Comparison of ENCODE assay signal across 2 cellular contexts in the genomic region with DNA sequence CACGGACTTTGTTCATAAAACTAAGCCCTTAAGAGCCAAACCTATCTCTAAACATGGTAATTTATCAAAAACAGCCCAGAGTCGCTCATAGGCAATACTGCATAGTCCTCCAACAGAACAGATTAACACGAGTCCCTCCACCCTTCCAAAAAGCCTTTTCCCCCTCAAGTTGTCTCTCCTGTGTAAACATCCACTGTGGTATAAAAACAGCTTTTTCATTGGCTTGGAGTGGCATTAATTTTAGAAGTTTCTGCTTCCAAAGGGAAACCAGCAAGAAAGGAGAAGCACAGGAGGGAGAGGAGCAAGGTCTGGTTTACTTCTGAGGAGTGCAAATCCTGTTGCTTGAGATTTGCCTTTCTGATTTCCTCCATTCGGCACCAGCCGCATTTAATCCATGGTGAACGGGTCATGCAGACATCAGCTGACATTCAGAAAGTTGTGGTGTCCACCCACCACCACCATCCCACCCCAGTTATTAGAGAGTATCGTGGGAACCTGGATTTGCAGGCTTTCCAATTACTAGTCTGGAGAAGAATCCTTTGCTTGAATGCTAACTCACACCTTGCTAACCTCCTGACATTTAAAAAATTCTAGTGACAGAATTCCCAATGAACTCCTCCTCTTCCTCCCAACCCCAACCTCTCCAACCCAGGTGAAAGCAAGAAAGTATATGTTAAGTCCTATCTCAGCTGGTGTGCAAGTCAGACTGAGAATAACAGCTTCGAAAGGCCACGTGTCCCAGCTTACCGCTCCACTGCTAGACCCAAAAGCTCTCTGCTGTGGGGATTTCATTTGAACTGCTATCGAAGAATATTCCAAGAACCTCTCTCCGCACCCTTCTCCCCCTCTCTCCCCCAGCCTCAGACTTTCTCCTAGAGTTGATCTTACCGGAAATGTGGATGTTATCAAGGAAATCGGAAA.
TF ChIP-seq lines count a peak whose summit lies in the region.

No MANE protein-coding gene starts in this region.

TF ChIP-seq in neural cell, 6 proteins besides CTCF, POLR2A, EP300 and RAD21:
- TF ChIP-seq, protein P1, sequence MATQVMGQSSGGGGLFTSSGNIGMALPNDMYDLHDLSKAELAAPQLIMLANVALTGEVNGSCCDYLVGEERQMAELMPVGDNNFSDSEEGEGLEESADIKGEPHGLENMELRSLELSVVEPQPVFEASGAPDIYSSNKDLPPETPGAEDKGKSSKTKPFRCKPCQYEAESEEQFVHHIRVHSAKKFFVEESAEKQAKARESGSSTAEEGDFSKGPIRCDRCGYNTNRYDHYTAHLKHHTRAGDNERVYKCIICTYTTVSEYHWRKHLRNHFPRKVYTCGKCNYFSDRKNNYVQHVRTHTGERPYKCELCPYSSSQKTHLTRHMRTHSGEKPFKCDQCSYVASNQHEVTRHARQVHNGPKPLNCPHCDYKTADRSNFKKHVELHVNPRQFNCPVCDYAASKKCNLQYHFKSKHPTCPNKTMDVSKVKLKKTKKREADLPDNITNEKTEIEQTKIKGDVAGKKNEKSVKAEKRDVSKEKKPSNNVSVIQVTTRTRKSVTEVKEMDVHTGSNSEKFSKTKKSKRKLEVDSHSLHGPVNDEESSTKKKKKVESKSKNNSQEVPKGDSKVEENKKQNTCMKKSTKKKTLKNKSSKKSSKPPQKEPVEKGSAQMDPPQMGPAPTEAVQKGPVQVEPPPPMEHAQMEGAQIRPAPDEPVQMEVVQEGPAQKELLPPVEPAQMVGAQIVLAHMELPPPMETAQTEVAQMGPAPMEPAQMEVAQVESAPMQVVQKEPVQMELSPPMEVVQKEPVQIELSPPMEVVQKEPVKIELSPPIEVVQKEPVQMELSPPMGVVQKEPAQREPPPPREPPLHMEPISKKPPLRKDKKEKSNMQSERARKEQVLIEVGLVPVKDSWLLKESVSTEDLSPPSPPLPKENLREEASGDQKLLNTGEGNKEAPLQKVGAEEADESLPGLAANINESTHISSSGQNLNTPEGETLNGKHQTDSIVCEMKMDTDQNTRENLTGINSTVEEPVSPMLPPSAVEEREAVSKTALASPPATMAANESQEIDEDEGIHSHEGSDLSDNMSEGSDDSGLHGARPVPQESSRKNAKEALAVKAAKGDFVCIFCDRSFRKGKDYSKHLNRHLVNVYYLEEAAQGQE (IDR thresholded peaks at IDR 0.05; ENCODE audit: borderline replicate concordance) = no peak
- TF ChIP-seq EZH2 (IDR thresholded peaks at IDR 0.05; ENCODE audit: borderline replicate concordance, insufficient read depth, low read length, poor library complexity, severe bottlenecking) (no peak), SMC3 (conservative IDR thresholded peaks at IDR 0.05; ENCODE audit: poor library complexity) (no peak), POLR2AphosphoS5 (IDR thresholded peaks at IDR 0.05) (no peak), MXI1 (conservative IDR thresholded peaks at IDR 0.05; ENCODE audit: poor library complexity, severe bottlenecking) (no peak), TAF1 (IDR thresholded peaks at IDR 0.05; ENCODE audit: low read depth) (no peak)

TF ChIP-seq in HepG2, 621 proteins besides CTCF, POLR2A, EP300 and RAD21 (continued from another document):
- no peak for TF ChIP-seq ZNF562 (CRISPR knock-in tag; IDR thresholded peaks at IDR 0.05; ENCODE audit: borderline replicate concordance)
- no peak for TF ChIP-seq POGZ (CRISPR knock-in tag; IDR thresholded peaks at IDR 0.05)
- TF ChIP-seq, protein P2, sequence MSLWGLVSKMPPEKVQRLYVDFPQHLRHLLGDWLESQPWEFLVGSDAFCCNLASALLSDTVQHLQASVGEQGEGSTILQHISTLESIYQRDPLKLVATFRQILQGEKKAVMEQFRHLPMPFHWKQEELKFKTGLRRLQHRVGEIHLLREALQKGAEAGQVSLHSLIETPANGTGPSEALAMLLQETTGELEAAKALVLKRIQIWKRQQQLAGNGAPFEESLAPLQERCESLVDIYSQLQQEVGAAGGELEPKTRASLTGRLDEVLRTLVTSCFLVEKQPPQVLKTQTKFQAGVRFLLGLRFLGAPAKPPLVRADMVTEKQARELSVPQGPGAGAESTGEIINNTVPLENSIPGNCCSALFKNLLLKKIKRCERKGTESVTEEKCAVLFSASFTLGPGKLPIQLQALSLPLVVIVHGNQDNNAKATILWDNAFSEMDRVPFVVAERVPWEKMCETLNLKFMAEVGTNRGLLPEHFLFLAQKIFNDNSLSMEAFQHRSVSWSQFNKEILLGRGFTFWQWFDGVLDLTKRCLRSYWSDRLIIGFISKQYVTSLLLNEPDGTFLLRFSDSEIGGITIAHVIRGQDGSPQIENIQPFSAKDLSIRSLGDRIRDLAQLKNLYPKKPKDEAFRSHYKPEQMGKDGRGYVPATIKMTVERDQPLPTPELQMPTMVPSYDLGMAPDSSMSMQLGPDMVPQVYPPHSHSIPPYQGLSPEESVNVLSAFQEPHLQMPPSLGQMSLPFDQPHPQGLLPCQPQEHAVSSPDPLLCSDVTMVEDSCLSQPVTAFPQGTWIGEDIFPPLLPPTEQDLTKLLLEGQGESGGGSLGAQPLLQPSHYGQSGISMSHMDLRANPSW (CRISPR knock-in tag; IDR thresholded peaks at IDR 0.05; ENCODE audit: borderline replicate concordance) = no peak
- no peak for TF ChIP-seq FOXJ3 (CRISPR knock-in tag; IDR thresholded peaks at IDR 0.05; ENCODE audit: borderline replicate concordance)
- no peak for TF ChIP-seq SUZ12 (IDR thresholded peaks at IDR 0.05; ENCODE audit: low read depth, low read length)
- no peak for TF ChIP-seq ZSCAN20 (CRISPR knock-in tag; IDR thresholded peaks at IDR 0.05; ENCODE audit: borderline replicate concordance)
- TF ChIP-seq THAP11 (CRISPR knock-in tag; IDR thresholded peaks at IDR 0.05) = no peak
- TF ChIP-seq MATR3 (CRISPR knock-in tag; IDR thresholded peaks at IDR 0.05) = no peak
